ENCODE assay signal across 8 cellular contexts in the genomic region with DNA sequence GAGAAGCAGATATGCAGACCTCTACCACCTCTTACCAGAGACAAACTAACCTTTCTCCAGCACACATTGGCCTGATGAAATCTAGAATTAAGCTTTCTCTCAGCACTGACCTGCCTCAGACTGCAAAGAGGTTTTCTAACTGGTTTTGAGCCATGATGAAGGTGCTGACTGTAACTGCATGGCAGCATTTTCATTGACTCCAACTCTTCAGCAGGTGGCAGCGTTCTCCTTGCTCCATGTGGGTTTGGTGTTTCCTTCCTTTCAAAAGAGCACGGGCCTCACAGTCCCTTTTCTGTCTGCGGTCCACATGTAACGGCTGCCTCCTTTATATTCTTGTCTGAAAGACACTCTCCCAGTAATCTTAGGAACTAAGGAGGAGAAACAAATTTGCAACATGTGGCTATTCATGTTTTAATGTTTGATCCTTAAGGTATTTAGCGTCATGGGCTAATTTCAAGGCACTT. TPM values are rescaled to one million over a fixed set of nuclear protein-coding genes. Genes with fewer than 3 reads are reported as not detected.
DNase-seq lines count a peak whose midpoint lies in the region; ATAC-seq and TF ChIP-seq lines count a peak whose summit lies in the region.

No MANE protein-coding gene starts in this region.

- peak; percentile 89 for TF ChIP-seq CTCF in Panc1 (IDR thresholded peaks at IDR 0.05)
- peak; percentile 13 to 75 (median 66) for TF ChIP-seq CTCF in prostate gland (IDR thresholded peaks at IDR 0.05)

- intact Hi-C loops in Panc1 (cut with micrococcal nuclease; ENCODE audit: unreplicated experiment), result loop anchor here (2.0 kb wide), 1 partner anchor 702 kb away; no protein-coding TSS in a partner anchor
- intact Hi-C loops in prostate gland (cut with DNase I), result loop anchor here (5.0 to 10.0 kb wide), 2 partner anchors 264 to 702 kb away; no protein-coding TSS in a partner anchor

- CTCF ChIA-PET in Panc1 (lab: Charles Lee), result interaction anchor here (1.2 to 1.3 kb wide), 2 partner anchors 12 to 538 kb away, joined by 3 to 6 read pairs; no protein-coding TSS in a partner anchor

- H3K4me3 ChIP-seq in Panc1 (ENCODE audit: low read depth in 2 of 2, low read length in 2 of 2), result no peak overlapping the region
- H3K4me3 ChIP-seq in prostate gland, result no peak overlapping the region

- POLR2A ChIA-PET in Panc1 (lab: Charles Lee), result interaction anchor here (0.6 kb wide), 1 partner anchor 250 kb away, joined by 3 read pairs; no protein-coding TSS in a partner anchor

- ATAC-seq in HG03108 (IDR thresholded peaks at IDR 0.05; ENCODE audit: unreplicated experiment) (peak; percentile 52), Panc1 (peak; percentile 95), GM18868 (IDR thresholded peaks at IDR 0.05; ENCODE audit: unreplicated experiment) (no peak)

- WGBS in prostate gland, result 19% methylated on average over 5 of the region's 5 CpGs

- H3K9me3 ChIP-seq in Panc1 (ENCODE audit: control insufficient read depth, insufficient read depth, low read depth, low read length) (no peaks in the 10 kb centered on the region), prostate gland (no peaks in the 10 kb centered on the region)

- BruUV-seq in Panc1 (replicated peaks; lab: Mats Ljungman, UMichigan), result no TSS peak

- H3K4me1 ChIP-seq in Panc1 (ENCODE audit: control insufficient read depth, insufficient read depth, low read length) (peaks cover 13% of the 10 kb centered on the region), prostate gland (replicated peaks) (no peaks in the 10 kb centered on the region)

- in situ Hi-C loops in Panc1 (cut with HindIII; ENCODE audit: low pct_unique_long_range_greater_than_20kb, low sequenced_read_pairs), result no loop called here

- H3K27ac ChIP-seq in Panc1 (ENCODE audit: low read length) (peak overlapping the region; percentile 35; the same call in 1 of the 2 replicates), prostate gland (no peak overlapping the region)

- no peaks in the 10 kb centered on the region for H3K36me3 ChIP-seq in Panc1 (ENCODE audit: control insufficient read depth, insufficient read depth, low read length)
- H3K36me3 ChIP-seq in prostate gland, result no peaks in the 10 kb centered on the region

- TF ChIP-seq POLR2A in prostate gland (IDR thresholded peaks at IDR 0.05), result no peak

- H3K27me3 ChIP-seq in Panc1 (ENCODE audit: control insufficient read depth, insufficient read depth, low read length), result no peaks in the 10 kb centered on the region
- H3K27me3 ChIP-seq in prostate gland (replicated peaks; ENCODE audit: insufficient read depth), result no peaks in the 10 kb centered on the region

- DNase-seq in DMS153 treated with DMSO at 0.1 percent for 48 hours (lab: John Stamatoyannopoulos, UW; ENCODE audit: unreplicated experiment) (peak; percentile 62), Panc1 (ENCODE audit: low read depth, low spot score) (no peak), glomerular visceral epithelial cell (ENCODE audit: extremely low spot score) (peak; percentile 42), prostate gland (ENCODE audit: low spot score) (peak; percentile 65), T1000 (lab: John Stamatoyannopoulos, UW) (no peak)
- peak; percentile 27 for DNase-seq in activated gamma-delta T cell treated with anti-CD3 and anti-CD28 coated beads, Interleukin-2, amount 50 U/mL, for 16 hours (ENCODE audit: low read depth)

RNA-seq across cellular contexts. Expression of gene KLLN, which starts 12.6 kb away (rescaled TPM):
- total RNA-seq in Panc1 (2021; ENCODE audit: unreplicated experiment) (1.3 TPM), prostate gland (1 to 10 TPM in 1 of 2 donors, under 1 TPM in 1; 0.55 to 1.1 TPM)
- polyA plus RNA-seq in Panc1 (2012; ENCODE audit: insufficient read length), result 0.67 TPM

RNA-seq across cellular contexts. Expression of gene PTEN, which starts 12.7 kb away (rescaled TPM):
- total RNA-seq in Panc1 (2021; ENCODE audit: unreplicated experiment) (88.9 TPM), prostate gland (10 to 100 TPM; 85.8 to 90.2 TPM)
- polyA plus RNA-seq in Panc1 (2012; ENCODE audit: insufficient read length), result 30.9 TPM

RNA-seq across cellular contexts. Expression of gene ATAD1, which starts 32.7 kb away (rescaled TPM):
- total RNA-seq in Panc1 (2021; ENCODE audit: unreplicated experiment), result 62.0 TPM
- 21.1 TPM for polyA plus RNA-seq in Panc1 (2012; ENCODE audit: insufficient read length)
- 10 to 100 TPM; 50.2 to 59.6 TPM for total RNA-seq in prostate gland

Comparison
In these comparisons a context has a peak if more than half of its experiments do, and no peak if none do; other contexts are left out.
1. DNase-seq: peak in DMS153 treated with DMSO at 0.1 percent for 48 hours (single experiment), activated gamma-delta T cell treated with anti-CD3 and anti-CD28 coated beads, Interleukin-2, amount 50 U/mL, for 16 hours (single experiment), glomerular visceral epithelial cell (single experiment) and prostate gland (single experiment); none in Panc1 (single experiment) and T1000 (single experiment).